ENCODE assay signal across 8 cellular contexts in the genomic region with DNA sequence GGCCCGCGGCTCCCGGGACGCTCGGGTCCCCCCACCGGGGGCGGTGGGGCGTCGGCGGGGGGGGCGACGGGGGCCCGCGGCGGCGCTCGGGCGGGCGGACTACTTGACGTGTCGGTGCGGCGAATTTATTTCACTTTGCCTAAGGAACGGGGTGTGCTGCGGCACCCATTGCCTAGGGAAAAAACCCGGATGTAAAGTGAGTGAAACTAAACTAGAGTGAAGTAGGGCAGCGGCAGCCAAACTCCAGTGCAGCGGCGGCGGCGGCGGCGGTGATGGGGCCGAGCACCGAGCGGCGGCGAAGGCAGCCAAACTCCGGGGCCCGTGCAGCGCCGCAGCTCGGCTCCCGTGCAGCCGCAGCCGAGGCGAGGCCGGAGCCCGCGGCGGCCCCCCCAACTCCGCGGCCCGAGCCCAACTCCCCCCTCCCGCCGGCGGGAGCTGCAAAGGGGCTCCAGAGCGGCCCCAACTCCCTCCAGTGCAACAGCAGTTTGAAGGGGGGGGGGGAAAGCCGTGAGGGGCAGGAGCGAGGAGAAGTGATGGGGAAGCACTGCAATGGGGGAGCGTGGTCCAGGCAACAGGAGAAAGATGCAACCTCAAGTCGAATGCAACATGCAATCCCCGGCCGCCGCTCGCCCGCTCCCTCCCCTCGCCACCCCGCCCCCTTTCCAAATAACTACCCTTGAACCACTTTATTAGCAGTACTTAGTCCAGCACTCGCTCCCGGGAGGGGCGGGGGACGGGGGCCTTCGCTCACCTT. TPM values are rescaled to one million over a fixed set of nuclear protein-coding genes. Genes with fewer than 3 reads are reported as not detected.
DNase-seq lines count a peak whose midpoint lies in the region; ATAC-seq lines count a peak whose summit lies in the region.

No MANE protein-coding gene starts in this region.

- peak overlapping the region; percentile 59 to 90 for H3K18ac ChIP-seq in mesenchymal stem cell (ENCODE audit: low read depth in 1 of 2, low read length in 2 of 2)

- peaks cover 39% of the 10 kb centered on the region for H3K4me1 ChIP-seq in CD4-positive, CD25-positive, alpha-beta regulatory T cell (ENCODE audit: control insufficient read depth, insufficient read depth, low read length, poor library complexity, severe bottlenecking)
- peaks cover 20% of the 10 kb centered on the region for H3K4me1 ChIP-seq in effector memory CD4-positive, alpha-beta T cell (ENCODE audit: control insufficient read depth, insufficient read depth, low read length, poor library complexity, severe bottlenecking)
- no peaks in the 10 kb centered on the region for H3K4me1 ChIP-seq in mesenchymal stem cell (ENCODE audit: control insufficient read depth, insufficient read depth, low read depth, low read length)

- peak overlapping the region; percentile 95 for H2AFZ ChIP-seq in mesenchymal stem cell (ENCODE audit: low read depth, low read length)

- H4K91ac ChIP-seq in mesenchymal stem cell (ENCODE audit: low read length): peak overlapping the region; percentile 34

- no peak overlapping the region for H3K23ac ChIP-seq in mesenchymal stem cell (ENCODE audit: low read length in 2 of 2)

- H3K14ac ChIP-seq in mesenchymal stem cell (ENCODE audit: low read length in 2 of 2): peak overlapping the region in 1 of 2 experiments; percentile 60

- WGBS in mesenchymal stem cell: 1% methylated on average over 37 of the region's 74 CpGs

- H3K27me3 ChIP-seq in CD4-positive, CD25-positive, alpha-beta regulatory T cell (ENCODE audit: control insufficient read depth, insufficient read depth, low read length): no peaks in the 10 kb centered on the region
- no peaks in the 10 kb centered on the region for H3K27me3 ChIP-seq in effector memory CD4-positive, alpha-beta T cell (replicated peaks; ENCODE audit: control insufficient read depth, insufficient read depth, low read length, poor library complexity, severe bottlenecking)
- no peaks in the 10 kb centered on the region for H3K27me3 ChIP-seq in mesenchymal stem cell (ENCODE audit: control insufficient read depth in 1 of 2, insufficient read depth in 1 of 2, low read length in 2 of 2)

- H3K27ac ChIP-seq in CD4-positive, CD25-positive, alpha-beta regulatory T cell (ENCODE audit: insufficient read depth, low read length, poor library complexity, severe bottlenecking): peak overlapping the region; percentile 72
- H3K27ac ChIP-seq in effector memory CD4-positive, alpha-beta T cell (ENCODE audit: insufficient read depth, low read length, poor library complexity, severe bottlenecking): peak overlapping the region; percentile 81
- H3K27ac ChIP-seq in mesenchymal stem cell (ENCODE audit: low read length, poor library complexity, severe bottlenecking): peak overlapping the region; percentile 87

- H3K79me1 ChIP-seq in mesenchymal stem cell (replicated peaks; ENCODE audit: low read length, poor library complexity, severe bottlenecking): peaks cover 2% of the 10 kb centered on the region

- H3K4me3 Mint-ChIP-seq in CD4-positive, CD25-positive, alpha-beta regulatory T cell: peak overlapping the region; percentile 93 to 97 (median 94)

- peak overlapping the region; percentile 90 to 95 (median 94) for H3K27ac Mint-ChIP-seq in CD4-positive, CD25-positive, alpha-beta regulatory T cell

- H3K4ac ChIP-seq in mesenchymal stem cell (ENCODE audit: low read depth in 1 of 2, low read length in 2 of 2): peak overlapping the region in 1 of 2 experiments; percentile 80

- H3K9me3 ChIP-seq in CD4-positive, CD25-positive, alpha-beta regulatory T cell (ENCODE audit: control insufficient read depth in 2 of 2, low read length in 2 of 2): no peaks in the 10 kb centered on the region
- H3K9me3 ChIP-seq in effector memory CD4-positive, alpha-beta T cell (ENCODE audit: control insufficient read depth, low read length): no peaks in the 10 kb centered on the region
- H3K9me3 ChIP-seq in mesenchymal stem cell (ENCODE audit: control insufficient read depth, low read length): no peaks in the 10 kb centered on the region

- peak overlapping the region; percentile 80 for H2BK15ac ChIP-seq in mesenchymal stem cell (ENCODE audit: low read depth, poor library complexity, severe bottlenecking)

- H3K4me3 ChIP-seq in CD4-positive, CD25-positive, alpha-beta regulatory T cell (ENCODE audit: low read depth, low read length): peak overlapping the region; percentile 75
- peak overlapping the region; percentile 77 for H3K4me3 ChIP-seq in effector memory CD4-positive, alpha-beta T cell (ENCODE audit: insufficient read depth, low read depth, low read length, poor library complexity, severe bottlenecking)
- H3K4me3 ChIP-seq in mesenchymal stem cell (ENCODE audit: insufficient read depth in 1 of 2, low read depth in 1 of 2, low read length in 2 of 2): peak overlapping the region; percentile 77 to 81

- H3K36me3 ChIP-seq in CD4-positive, CD25-positive, alpha-beta regulatory T cell (ENCODE audit: control insufficient read depth, insufficient read depth, low read length): no peaks in the 10 kb centered on the region
- H3K36me3 ChIP-seq in effector memory CD4-positive, alpha-beta T cell (ENCODE audit: control insufficient read depth, insufficient read depth, low read length): no peaks in the 10 kb centered on the region
- H3K36me3 ChIP-seq in mesenchymal stem cell (ENCODE audit: control insufficient read depth in 1 of 2, insufficient read depth in 2 of 2, low read depth in 1 of 2, low read length in 2 of 2): no peaks in the 10 kb centered on the region

- H2BK5ac ChIP-seq in mesenchymal stem cell (ENCODE audit: low read depth, low read length, poor library complexity, severe bottlenecking): peak overlapping the region; percentile 44

- H3K9ac ChIP-seq in mesenchymal stem cell (ENCODE audit: low read length): peak overlapping the region; percentile 91

- H4K8ac ChIP-seq in mesenchymal stem cell (ENCODE audit: low read length): peak overlapping the region; percentile 69

- H3K27me3 Mint-ChIP-seq in CD4-positive, CD25-positive, alpha-beta regulatory T cell: peaks cover 13% of the 10 kb centered on the region

- H2BK120ac ChIP-seq in mesenchymal stem cell (ENCODE audit: low read depth, low read length): peak overlapping the region; percentile 61

- no peak overlapping the region for H2AK5ac ChIP-seq in mesenchymal stem cell (ENCODE audit: low read length, severe bottlenecking)

- no peaks in the 10 kb centered on the region for H3K36me3 Mint-ChIP-seq in CD4-positive, CD25-positive, alpha-beta regulatory T cell

- peak; percentile 54 for ATAC-seq in CD4-positive, CD25-positive, alpha-beta regulatory T cell (ENCODE audit: low read depth in 2 of 2)
- ATAC-seq in GM19438 (IDR thresholded peaks at IDR 0.05; ENCODE audit: low read depth, unreplicated experiment): peak; percentile 33
- peak; percentile 35 for ATAC-seq in HG03571 (IDR thresholded peaks at IDR 0.05; ENCODE audit: unreplicated experiment)

- H2BK12ac ChIP-seq in mesenchymal stem cell (ENCODE audit: low read length in 2 of 2): no peak overlapping the region

- peak overlapping the region; percentile 91 for H3K4me2 ChIP-seq in mesenchymal stem cell (ENCODE audit: low read length, poor library complexity, severe bottlenecking)

- DNase-seq in CD4-positive, CD25-positive, alpha-beta regulatory T cell: peak; percentile 67 to 91 (median 84)
- DNase-seq in NCI-H82 treated with DMSO at 0.1 percent for 48 hours (lab: John Stamatoyannopoulos, UW; ENCODE audit: unreplicated experiment): peak; percentile 47
- DNase-seq in activated CD8-positive, alpha-beta memory T cell treated with anti-CD3 and anti-CD28 coated beads for 1 hour (ENCODE audit: extremely low read depth in 1 of 2, low read depth in 1 of 2): peak; percentile 46 to 54
- peak; percentile 62 to 69 (median 65) for DNase-seq in effector memory CD4-positive, alpha-beta T cell
- DNase-seq in mesenchymal stem cell: peak; percentile 96
- peak; percentile 60 for DNase-seq in stimulated activated CD8-positive, alpha-beta memory T cell treated with anti-CD3 and anti-CD28 coated beads, Interleukin-12 subunit alpha, Interleukin-12 subunit beta, amount 100 ng/mL, for 4 hours (ENCODE audit: low read depth)

- peaks cover 25 to 36% (median 34%) of the 10 kb centered on the region in 4 donors for H3K4me1 Mint-ChIP-seq in CD4-positive, CD25-positive, alpha-beta regulatory T cell

- peaks cover 0 to 1% (median 0%) of the 10 kb centered on the region in 7 donors for H3K9me3 Mint-ChIP-seq in CD4-positive, CD25-positive, alpha-beta regulatory T cell

RNA-seq across cellular contexts. Expression of a gene that starts 0.6 kb away (rescaled TPM):
- total RNA-seq in CD4-positive, CD25-positive, alpha-beta regulatory T cell: 111 TPM
- 10 to 100 TPM in 1 of 4 donors, 1 to 10 TPM in 3; 6.0 to 11.3 (median 7.8) TPM for polyA plus RNA-seq in CD4-positive, CD25-positive, alpha-beta regulatory T cell
- polyA plus RNA-seq in mesenchymal stem cell (2013, experiment 1 of 2): 48.0 TPM
- polyA plus RNA-seq in mesenchymal stem cell (2013, experiment 2 of 2): 50.3 TPM

Comparison
In these comparisons a context has a peak if more than half of its experiments do, and no peak if none do; other contexts are left out.
1. Peak in every context shown above with its lines: DNase-seq, ATAC-seq, H3K4me3 ChIP-seq and H3K27ac ChIP-seq.